Comparison of ENCODE assay signal across 1 cellular context in genomic region chr1:240575976-240576666, GRCh38.
TF ChIP-seq lines count a peak whose summit lies in the region.

No MANE protein-coding gene starts in this region.

TF ChIP-seq in K562, 482 proteins besides CTCF, POLR2A, EP300 and RAD21 (continued from another document):
- no peak for TF ChIP-seq EWSR1 (IDR thresholded peaks at IDR 0.05; ENCODE audit: borderline replicate concordance, low read depth, partially characterized antibody)
- no peak for TF ChIP-seq SFPQ (IDR thresholded peaks at IDR 0.05; ENCODE audit: low read depth, low read length)
- TF ChIP-seq HMBOX1 (IDR thresholded peaks at IDR 0.05), result peak; percentile 40; the same call in 1 of the 2 replicates
- no peak for TF ChIP-seq HMG20A (CRISPR knock-in tag; conservative IDR thresholded peaks at IDR 0.05)
- TF ChIP-seq ZNF696 (CRISPR knock-in tag; conservative IDR thresholded peaks at IDR 0.05), result no peak
- no peak for TF ChIP-seq LEF1 (IDR thresholded peaks at IDR 0.05)
- no peak for TF ChIP-seq NFIX (CRISPR knock-in tag; IDR thresholded peaks at IDR 0.05; ENCODE audit: low read depth)
- peak; percentile 55; the same call in 1 of the 2 replicates for TF ChIP-seq BHLHE40 (IDR thresholded peaks at IDR 0.05; ENCODE audit: low read length)
- TF ChIP-seq POLR2H (tag; IDR thresholded peaks at IDR 0.05; ENCODE audit: low read depth), result peak; percentile 47; the same call in 1 of the 2 replicates
